10 cellular contexts compared by ENCODE assay signal in genomic region chr22:35739642-35740041, GRCh38. TPM values are rescaled to one million over a fixed set of nuclear protein-coding genes. Genes with fewer than 3 reads are reported as not detected.
A peak's percentile ranks its signal among the peaks of the same experiment; 100 is the strongest.
DNase-seq lines count a peak whose midpoint lies in the region; ATAC-seq and TF ChIP-seq lines count a peak whose summit lies in the region.
"Had no signal": no experiment of that assay in that cellular context is flagged by ENCODE, and none has a peak within 500 bp of the region (broad histone marks: within the 10 kb centered on the region; RNA-seq: fewer than 3 reads in every experiment).

No MANE protein-coding gene starts in this region.

- CTCF ChIA-PET in BJ (lab: Yijun Ruan, JAX) (interaction anchor here (1.1 to 2.6 kb wide), 2 partner anchors 102 to 112 kb away, joined by 4 to 10 read pairs; no protein-coding TSS in a partner anchor), HEK293T (lab: Yijun Ruan, JAX) (no interaction called here)

- POLR2A ChIA-PET in BJ (lab: Charles Lee) (no interaction called here), HEK293T (lab: Yijun Ruan, JAX) (no interaction called here)

- no peaks in the 10 kb centered on the region for H3K27me3 ChIP-seq in BJ (ENCODE audit: control insufficient read depth, insufficient read depth, low read length)

- peak overlapping the region; percentile 26 for H3K27ac Mint-ChIP-seq in mesothelial cell of epicardium

- peaks cover 47% of the 10 kb centered on the region for H3K36me3 Mint-ChIP-seq in mesothelial cell of epicardium

- H3K36me3 ChIP-seq in BJ (ENCODE audit: control insufficient read depth, insufficient read depth, low read length), result peaks cover 9% of the 10 kb centered on the region

- H3K9me3 Mint-ChIP-seq in mesothelial cell of epicardium, result peaks cover 7% of the 10 kb centered on the region

- H3K4me3 ChIP-seq in BJ (ENCODE audit: low read depth, low read length), result no peak overlapping the region

- TF ChIP-seq CTCF in BJ (IDR thresholded peaks at IDR 0.05; ENCODE audit: insufficient read depth, low read depth, low read length), result 0 out of 2 replicates have a peak, but pooled peaks have one; percentile 21
- no peak for TF ChIP-seq CTCF in mesothelial cell of epicardium (IDR thresholded peaks at IDR 0.05; ENCODE audit: unreplicated experiment)

- peaks cover 24% of the 10 kb centered on the region for H3K4me1 Mint-ChIP-seq in mesothelial cell of epicardium

- no peak overlapping the region for H3K4me3 Mint-ChIP-seq in mesothelial cell of epicardium

- no peaks in the 10 kb centered on the region for H3K27me3 Mint-ChIP-seq in mesothelial cell of epicardium (ENCODE audit: low read depth)

- ATAC-seq in HG02981 (IDR thresholded peaks at IDR 0.05; ENCODE audit: unreplicated experiment) (no peak), GM21619 (IDR thresholded peaks at IDR 0.05; ENCODE audit: unreplicated experiment) (no peak)

- no peak for DNase-seq in BJ (ENCODE audit: low read depth)
- peak; percentile 32 for DNase-seq in HEK293T (ENCODE audit: extremely low spot score)
- DNase-seq in cerebellum (ENCODE audit: low spot score), result peak; percentile 20
- DNase-seq in mesothelial cell of epicardium (ENCODE audit: low spot score in 2 of 2, unreplicated experiment in 2 of 2), result no peak
- no peak for DNase-seq in NCI-H2227 treated with DMSO at 0.1 percent for 48 hours (lab: John Stamatoyannopoulos, UW)
- DNase-seq in NCI-H1436 (lab: John Stamatoyannopoulos, UW), result no peak
- DNase-seq: activated CD4-positive, alpha-beta T cell treated with anti-CD3 and anti-CD28 coated beads, Interleukin-2, amount 50 U/mL, for 4 hours had no signal

TF ChIP-seq in HEK293T, 16 proteins besides CTCF, POLR2A, EP300 and RAD21:
- TF ChIP-seq SUZ12 (IDR thresholded peaks at IDR 0.05), result no peak
- TF ChIP-seq NFRKB (IDR thresholded peaks at IDR 0.05), result no peak

RNA-seq across cellular contexts. Expression of gene APOL5, which starts 22.0 kb away (rescaled TPM):
- polyA plus RNA-seq in BJ (2011; rRNA removed), result not detected in 2 replicates
- polyA minus RNA-seq in BJ (2011; rRNA and poly(A)+ RNA removed), result not detected in 2 replicates
- total RNA-seq in cerebellum, result not detected
- total RNA-seq in mesothelial cell of epicardium, result not detected in 3 replicates
- total RNA-seq: LHCN-M2 had no signal

Comparison
In these comparisons a context has a peak if more than half of its experiments do, and no peak if none do; other contexts are left out.
1. DNase-seq: peak in HEK293T (single experiment) and cerebellum (single experiment); none in BJ (single experiment), mesothelial cell of epicardium (0 of 2), NCI-H2227 treated with DMSO at 0.1 percent for 48 hours (single experiment) and NCI-H1436 (single experiment).